Comparison of ENCODE assay signal across 19 cellular contexts in the genomic region with DNA sequence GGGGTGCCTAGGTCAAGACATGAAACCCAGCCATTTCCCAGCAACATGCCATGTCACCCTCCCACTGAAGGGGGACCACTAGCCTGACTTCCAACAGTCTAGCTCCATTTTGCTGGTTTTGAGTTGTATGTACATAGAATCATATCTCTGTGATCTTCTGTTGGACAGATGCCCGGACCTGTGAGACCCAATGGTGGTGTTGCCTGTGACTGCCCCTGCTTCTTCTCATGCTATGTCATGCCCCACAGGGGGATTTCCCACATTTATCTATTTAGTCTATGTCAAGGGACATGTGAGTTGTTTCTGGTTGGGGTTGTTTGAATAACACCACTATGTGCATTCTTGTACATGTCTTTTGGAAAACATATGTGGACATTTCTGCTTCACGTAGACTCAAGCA.
"Had no signal": no experiment of that assay in that cellular context is flagged by ENCODE, and none has a peak within 500 bp of the region (broad histone marks: within the 10 kb centered on the region; RNA-seq: fewer than 3 reads in every experiment).

No MANE protein-coding gene starts in this region.

- H3K4me3 Mint-ChIP-seq: memory B cell; natural killer cell treated with Interleukin-12 subunit alpha and Interleukin-12 subunit beta and Interleukin-15 and Interleukin-18, amount 100 ng/mL, for 72 hours; neural progenitor cell had no signal

- DNase-seq: effector memory CD4-positive, alpha-beta T cell; gastrocnemius medialis; heart right ventricle; islet precursor cell; midbrain; nucleus accumbens; right cardiac atrium; small intestine; stimulated activated CD4-positive, alpha-beta T cell treated with anti-CD3 and anti-CD28 coated beads, Interleukin-12 subunit alpha, Interleukin-12 subunit beta, amount 100 ng/mL, for 4 hours; stimulated activated naive CD4-positive, alpha-beta T cell treated with Interleukin-2 at 50 U/mL for 16 hours; tibial artery; upper lobe of left lung; uterus had no signal

- ATAC-seq: gastrocnemius medialis; heart right ventricle; left lobe of liver; natural killer cell treated with Interleukin-12 subunit alpha and Interleukin-12 subunit beta and Interleukin-15 and Interleukin-18, amount 100 ng/mL, for 72 hours; pancreas; right cardiac atrium had no signal

- H3K4me1 Mint-ChIP-seq: memory B cell had no signal

- H3K27ac Mint-ChIP-seq: memory B cell; natural killer cell treated with Interleukin-12 subunit alpha and Interleukin-12 subunit beta and Interleukin-15 and Interleukin-18, amount 100 ng/mL, for 72 hours; neural progenitor cell; progenitor cell of endocrine pancreas had no signal

- H3K9me3 Mint-ChIP-seq: memory B cell; natural killer cell treated with Interleukin-12 subunit alpha and Interleukin-12 subunit beta and Interleukin-15 and Interleukin-18, amount 100 ng/mL, for 72 hours; neural progenitor cell had no signal
